Comparison of ENCODE assay signal across 1 cellular context in the genomic region with DNA sequence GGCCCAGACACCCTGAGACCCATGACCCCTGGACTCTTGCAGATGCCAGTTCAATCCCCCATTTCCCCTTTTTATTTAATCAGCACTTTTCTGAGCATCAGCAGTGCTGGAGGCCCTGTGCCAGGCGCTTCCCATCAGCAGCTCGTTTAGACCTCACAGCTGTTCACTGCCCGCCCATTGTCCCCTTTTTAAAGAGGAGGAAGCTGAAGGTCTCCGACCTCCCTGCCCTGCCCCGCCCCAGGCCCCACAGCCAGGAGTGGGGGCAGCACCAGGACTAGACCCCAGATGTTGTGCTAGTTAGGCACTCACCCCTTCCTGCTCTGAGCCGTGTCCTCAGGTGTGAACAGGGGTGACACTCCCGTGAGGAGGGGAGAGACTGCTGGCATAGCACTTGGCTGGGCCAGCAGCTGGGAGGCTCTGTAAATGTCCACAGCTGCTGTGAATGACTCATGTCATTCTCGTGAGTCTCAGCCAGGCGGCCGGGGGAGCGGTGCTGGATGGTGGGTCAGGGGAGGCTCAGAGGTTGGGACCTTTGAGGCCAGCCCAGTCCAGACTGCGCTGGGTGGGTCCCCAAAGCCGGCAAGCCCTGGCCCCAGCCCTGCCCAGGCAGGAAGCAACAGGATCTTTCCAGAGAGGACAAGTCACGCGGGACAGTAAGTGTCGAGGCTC.
TF ChIP-seq lines count a peak whose summit lies in the region.

No MANE protein-coding gene starts in this region.

TF ChIP-seq in GM23338, 12 proteins besides CTCF, POLR2A, EP300 and RAD21 (continued from another document):
- no peak for TF ChIP-seq JUNB (IDR thresholded peaks at IDR 0.05; ENCODE audit: unreplicated experiment)
- TF ChIP-seq STAT1 (IDR thresholded peaks at IDR 0.05; ENCODE audit: unreplicated experiment): no peak
